2 cellular contexts compared by ENCODE assay signal in genomic region chr5:132956166-132956799, GRCh38.
TF ChIP-seq lines count a peak whose summit lies in the region.

No MANE protein-coding gene starts in this region.

TF ChIP-seq in HEK293, 187 proteins besides CTCF, POLR2A, EP300 and RAD21:
- TF ChIP-seq ZNF664 (tag by site-specific recombination; IDR thresholded peaks at IDR 0.05) (peak; percentile 62; the same call in 1 of the 2 replicates), ZNF121 (tag by site-specific recombination; IDR thresholded peaks at IDR 0.05) (peak; percentile 82)

TF ChIP-seq in K562, 482 proteins besides CTCF, POLR2A, EP300 and RAD21:
- TF ChIP-seq ZNF121 (CRISPR knock-in tag; conservative IDR thresholded peaks at IDR 0.05), result 0 out of 2 replicates have a peak, but pooled peaks have one; percentile 47
